8 cellular contexts compared by ENCODE assay signal in genomic region chr10:72692057-72692891, GRCh38. TPM values are rescaled to one million over a fixed set of nuclear protein-coding genes. Genes with fewer than 3 reads are reported as not detected.
A peak's percentile ranks its signal among the peaks of the same experiment; 100 is the strongest.
DNase-seq lines count a peak whose midpoint lies in the region; ATAC-seq and TF ChIP-seq lines count a peak whose summit lies in the region.

Gene MCU (plus strand): TSS chr10:72692143. CDS start chr10:72692152, 9 bp downstream.

- TF ChIP-seq CTCF in glutamatergic neuron (IDR thresholded peaks at IDR 0.05; ENCODE audit: partially characterized antibody, unreplicated experiment) (no peak), osteocyte (IDR thresholded peaks at IDR 0.05) (peak; percentile 15), testis (IDR thresholded peaks at IDR 0.05) (no peak)

- WGBS in testis, 2 donors: 0 to 1% methylated on average over 14 to 80 of the region's 85 CpGs

- peak within 1 kb of the TSS; percentile 71 for H3K27ac Mint-ChIP-seq in activated naive CD4-positive, alpha-beta T cell treated with anti-CD3 and anti-CD28 coated beads, Interleukin-2, amount 50 U/mL, for 24 hours
- H3K27ac Mint-ChIP-seq in glutamatergic neuron (ENCODE audit: unreplicated experiment) (peak within 1 kb of the TSS; percentile 28), osteocyte (ENCODE audit: unreplicated experiment) (peak within 1 kb of the TSS; percentile 62)

- no peaks in the 10 kb centered on the region for H3K9me3 Mint-ChIP-seq in activated naive CD4-positive, alpha-beta T cell treated with anti-CD3 and anti-CD28 coated beads, Interleukin-2, amount 50 U/mL, for 24 hours
- no peaks in the 10 kb centered on the region for H3K9me3 Mint-ChIP-seq in glutamatergic neuron (ENCODE audit: unreplicated experiment)
- H3K9me3 Mint-ChIP-seq in osteocyte (ENCODE audit: unreplicated experiment): no peaks in the 10 kb centered on the region

- DNase-seq in DMS153 treated with DMSO at 0.1 percent for 48 hours (lab: John Stamatoyannopoulos, UW; ENCODE audit: unreplicated experiment): peak; percentile 93
- DNase-seq in HuH-7.5 (ENCODE audit: low spot score): peak; percentile 14
- DNase-seq in SK-N-DZ (ENCODE audit: low spot score): peak; percentile 36
- DNase-seq in glutamatergic neuron: peak; percentile 91
- peak; percentile 96 for DNase-seq in osteocyte (ENCODE audit: extremely low spot score, unreplicated experiment)
- DNase-seq in testis: peak; percentile 98

- no peaks in the 10 kb centered on the region for H3K27me3 ChIP-seq in testis

- peak within 1 kb of the TSS; percentile 92 for H3K4me3 Mint-ChIP-seq in activated naive CD4-positive, alpha-beta T cell treated with anti-CD3 and anti-CD28 coated beads, Interleukin-2, amount 50 U/mL, for 24 hours
- H3K4me3 Mint-ChIP-seq in glutamatergic neuron (ENCODE audit: unreplicated experiment) (peak within 1 kb of the TSS; percentile 83), osteocyte (ENCODE audit: unreplicated experiment) (peak within 1 kb of the TSS; percentile 92)

- H3K4me1 ChIP-seq in testis: peaks cover 2% of the 10 kb centered on the region

- peak within 1 kb of the TSS; percentile 82 to 94 for H3K4me3 ChIP-seq in testis

- ATAC-seq in GM21447 (IDR thresholded peaks at IDR 0.05; ENCODE audit: unreplicated experiment): peak; percentile 90

- H3K4me1 Mint-ChIP-seq in activated naive CD4-positive, alpha-beta T cell treated with anti-CD3 and anti-CD28 coated beads, Interleukin-2, amount 50 U/mL, for 24 hours: peaks cover 39% of the 10 kb centered on the region
- peaks cover 19% of the 10 kb centered on the region for H3K4me1 Mint-ChIP-seq in glutamatergic neuron (ENCODE audit: low read depth, unreplicated experiment)
- H3K4me1 Mint-ChIP-seq in osteocyte (ENCODE audit: unreplicated experiment): peaks cover 45% of the 10 kb centered on the region

- H3K36me3 Mint-ChIP-seq in activated naive CD4-positive, alpha-beta T cell treated with anti-CD3 and anti-CD28 coated beads, Interleukin-2, amount 50 U/mL, for 24 hours: no peaks in the 10 kb centered on the region
- no peaks in the 10 kb centered on the region for H3K36me3 Mint-ChIP-seq in glutamatergic neuron (ENCODE audit: unreplicated experiment)
- H3K36me3 Mint-ChIP-seq in osteocyte (ENCODE audit: unreplicated experiment): no peaks in the 10 kb centered on the region

- peak within 1 kb of the TSS; percentile 84 to 90 for H3K27ac ChIP-seq in testis

- no peaks in the 10 kb centered on the region for H3K36me3 ChIP-seq in testis (ENCODE audit: low read depth, missing control alignments)

- H3K27me3 Mint-ChIP-seq in activated naive CD4-positive, alpha-beta T cell treated with anti-CD3 and anti-CD28 coated beads, Interleukin-2, amount 50 U/mL, for 24 hours: no peaks in the 10 kb centered on the region
- H3K27me3 Mint-ChIP-seq in glutamatergic neuron (ENCODE audit: unreplicated experiment) (no peaks in the 10 kb centered on the region), osteocyte (ENCODE audit: unreplicated experiment) (no peaks in the 10 kb centered on the region)

- intact Hi-C loops in testis (cut with DNase I; ENCODE audit: low total_unique reads): loop anchor here (10.0 kb wide), 1 partner anchor 143 kb away; no protein-coding TSS in a partner anchor

- peak; percentile 92 for TF ChIP-seq POLR2A in testis (IDR thresholded peaks at IDR 0.05)

- no peaks in the 10 kb centered on the region for H3K9me3 ChIP-seq in testis

RNA-seq across cellular contexts. Expression of gene MCU, which starts in this region (rescaled TPM):
- 21.2 and 25.6 TPM in 2 replicates for polyA plus RNA-seq in SK-N-DZ (2014; cell fraction: cytosol; rRNA removed)
- polyA plus RNA-seq in SK-N-DZ (2014; cell fraction: nucleus; rRNA removed): 16.0 and 21.6 TPM in 2 replicates
- total RNA-seq in glutamatergic neuron (ENCODE audit: unreplicated experiment): 15.2 TPM
- 29.4 and 31.4 TPM in 2 replicates for total RNA-seq in osteocyte
- total RNA-seq in testis: 10 to 100 TPM; 16.9 to 20.0 TPM
- polyA plus RNA-seq in testis (ENCODE audit: insufficient read depth, low read depth, low replicate concordance): 15.0 TPM

Comparison
In these comparisons a context has a peak if more than half of its experiments do, and no peak if none do; other contexts are left out.
1. Peak in every context shown above with its lines: DNase-seq, ATAC-seq, H3K4me3 ChIP-seq and H3K27ac ChIP-seq.
2. DNase-seq: peak in every context shown above with its lines; median percentile 98 in testis; 96 in osteocyte; 93 in DMS153 treated with DMSO at 0.1 percent for 48 hours; 91 in glutamatergic neuron; 36 in SK-N-DZ; 14 in HuH-7.5.